ENCODE assay signal across 8 cellular contexts in genomic region chr4:2962099-2962455, GRCh38. TPM values are rescaled to one million over a fixed set of nuclear protein-coding genes. Genes with fewer than 3 reads are reported as not detected.
DNase-seq lines count a peak whose midpoint lies in the region; ATAC-seq and TF ChIP-seq lines count a peak whose summit lies in the region.

No MANE protein-coding gene starts in this region.

- H3K27me3 ChIP-seq in DOHH2 (ENCODE audit: control insufficient read depth, low read length) (no peaks in the 10 kb centered on the region), KMS-11 (ENCODE audit: insufficient read depth, low read depth) (no peaks in the 10 kb centered on the region), lower lobe of right lung (ENCODE audit: low read depth) (no peaks in the 10 kb centered on the region), suprapubic skin (no peaks in the 10 kb centered on the region)

- H4K20me1 ChIP-seq in DOHH2 (ENCODE audit: control insufficient read depth, insufficient read depth, low read depth, low read length), result peaks cover 22% of the 10 kb centered on the region
- no peaks in the 10 kb centered on the region for H4K20me1 ChIP-seq in KMS-11 (ENCODE audit: insufficient read depth)

- no peak for TF ChIP-seq EP300 in suprapubic skin (IDR thresholded peaks at IDR 0.05)

- H3K9me3 ChIP-seq in DOHH2 (ENCODE audit: control insufficient read depth, insufficient read depth, low read length) (no peaks in the 10 kb centered on the region), lower lobe of right lung (no peaks in the 10 kb centered on the region), suprapubic skin (no peaks in the 10 kb centered on the region)

- peaks cover 22% of the 10 kb centered on the region for H3K4me1 ChIP-seq in DOHH2 (ENCODE audit: control insufficient read depth, low read length)
- H3K4me1 ChIP-seq in KMS-11 (ENCODE audit: low read depth, poor library complexity, severe bottlenecking), result peaks cover 6% of the 10 kb centered on the region
- H3K4me1 ChIP-seq in lower lobe of right lung, result peaks cover 41% of the 10 kb centered on the region
- peaks cover 29% of the 10 kb centered on the region for H3K4me1 ChIP-seq in suprapubic skin

- intact Hi-C loops in lower lobe of right lung (cut with DNase I), result no loop called here

- H3K4me3 ChIP-seq in DOHH2 (ENCODE audit: low read length), result peak overlapping the region; percentile 91
- H3K4me3 ChIP-seq in KMS-11 (IDR thresholded peaks at IDR 0.05; ENCODE audit: insufficient read depth, low read depth, low read length), result no peak overlapping the region
- peak overlapping the region; percentile 72 for H3K4me3 ChIP-seq in lower lobe of right lung
- H3K4me3 ChIP-seq in suprapubic skin, result peak overlapping the region; percentile 66

- 20% methylated on average over 7 of the region's 7 CpGs for WGBS in suprapubic skin

- H3K4me2 ChIP-seq in DOHH2 (ENCODE audit: low read length), result peak overlapping the region; percentile 77
- peak overlapping the region; percentile 78 for H3K4me2 ChIP-seq in KMS-11

- peak overlapping the region; percentile 77; the same call in 1 of the 2 replicates for H3K9ac ChIP-seq in KMS-11

- H3F3A ChIP-seq in DOHH2 (ENCODE audit: control insufficient read depth, insufficient read depth), result peaks cover 16% of the 10 kb centered on the region

- H2AFZ ChIP-seq in KMS-11 (ENCODE audit: low read depth), result no peak overlapping the region

- H3K79me2 ChIP-seq in DOHH2 (ENCODE audit: control insufficient read depth, low read length) (peaks cover 64% of the 10 kb centered on the region), KMS-11 (ENCODE audit: insufficient read depth, low read depth) (peaks cover 50% of the 10 kb centered on the region)

- H3K27ac Mint-ChIP-seq in activated naive CD4-positive, alpha-beta T cell treated with anti-CD3 and anti-CD28 coated beads, Interleukin-2, amount 50 U/mL, for 72 hours, result peak overlapping the region; percentile 95

- no peak for TF ChIP-seq POLR2A in suprapubic skin (IDR thresholded peaks at IDR 0.05)

- no peaks in the 10 kb centered on the region for H3K9me3 Mint-ChIP-seq in activated naive CD4-positive, alpha-beta T cell treated with anti-CD3 and anti-CD28 coated beads, Interleukin-2, amount 50 U/mL, for 72 hours

- peak; percentile 39 to 61 for ATAC-seq in activated naive CD4-positive, alpha-beta T cell treated with anti-CD3 and anti-CD28 coated beads, Interleukin-2, amount 50 U/mL, for 72 hours
- ATAC-seq in lower lobe of right lung (no peak), esophagus mucosa (no peak)

- H3K27ac ChIP-seq in DOHH2 (ENCODE audit: low read depth, low read length) (peak overlapping the region; percentile 70), KMS-11 (peak overlapping the region; percentile 45; the same call in 1 of the 2 replicates), lower lobe of right lung (peak overlapping the region; percentile 85), suprapubic skin (no peak overlapping the region)

- DNase-seq in activated naive CD4-positive, alpha-beta T cell treated with anti-CD3 and anti-CD28 coated beads, Interleukin-2, amount 50 U/mL, for 72 hours (ENCODE audit: low spot score in 2 of 2), result peak in 1 of 2 donors; percentile 78
- no peak for DNase-seq in lower lobe of right lung
- no peak for DNase-seq in suprapubic skin (ENCODE audit: low spot score in 2 of 2)
- DNase-seq in mucosa of gallbladder (ENCODE audit: low spot score), result no peak
- DNase-seq in NCI-H1092 (lab: John Stamatoyannopoulos, UW), result no peak

- H3K9me2 ChIP-seq in DOHH2 (replicated peaks; ENCODE audit: control insufficient read depth, low read length), result no peaks in the 10 kb centered on the region

- TF ChIP-seq CTCF in DOHH2 (IDR thresholded peaks at IDR 0.05; ENCODE audit: low read depth, low read length, poor library complexity, severe bottlenecking) (peak; percentile 35), KMS-11 (conservative IDR thresholded peaks at IDR 0.05; ENCODE audit: low read depth, low read length) (no peak), lower lobe of right lung (IDR thresholded peaks at IDR 0.05) (no peak), suprapubic skin (IDR thresholded peaks at IDR 0.05) (no peak)

- H3K36me3 ChIP-seq in DOHH2 (ENCODE audit: control insufficient read depth, low read length) (peaks cover 52% of the 10 kb centered on the region), KMS-11 (ENCODE audit: insufficient read depth) (peaks cover 5% of the 10 kb centered on the region; the same call in 1 of the 2 replicates), lower lobe of right lung (peaks cover 15% of the 10 kb centered on the region), suprapubic skin (peaks cover 13% of the 10 kb centered on the region)

- H3K36me3 Mint-ChIP-seq in activated naive CD4-positive, alpha-beta T cell treated with anti-CD3 and anti-CD28 coated beads, Interleukin-2, amount 50 U/mL, for 72 hours, result peaks cover 27 to 29% of the 10 kb centered on the region in 2 donors

RNA-seq across cellular contexts. Expression of gene NOP14, which starts 1.1 kb away (rescaled TPM):
- 10 to 100 TPM; 62.9 to 77.1 TPM for total RNA-seq in activated naive CD4-positive, alpha-beta T cell treated with anti-CD3 and anti-CD28 coated beads, Interleukin-2, amount 50 U/mL, for 72 hours
- total RNA-seq in lower lobe of right lung (20.7 TPM), suprapubic skin (10 to 100 TPM; 23.4 to 30.8 (median 27.1) TPM), esophagus mucosa (28.7 TPM), mucosa of gallbladder (17.6 TPM)

RNA-seq across cellular contexts. Expression of gene GRK4, which starts 1.3 kb away (rescaled TPM):
- total RNA-seq in activated naive CD4-positive, alpha-beta T cell treated with anti-CD3 and anti-CD28 coated beads, Interleukin-2, amount 50 U/mL, for 72 hours, result 1 to 10 TPM; 2.9 to 7.2 TPM
- 7.1 TPM for total RNA-seq in lower lobe of right lung
- 1 to 10 TPM; 3.3 to 8.0 (median 4.6) TPM for total RNA-seq in suprapubic skin
- total RNA-seq in esophagus mucosa, result 2.0 TPM
- total RNA-seq in mucosa of gallbladder, result 7.3 TPM

Comparison
In these comparisons a context has a peak if more than half of its experiments do, and no peak if none do; other contexts are left out.
1. ATAC-seq: peak in activated naive CD4-positive, alpha-beta T cell treated with anti-CD3 and anti-CD28 coated beads, Interleukin-2, amount 50 U/mL, for 72 hours (2 of 2); none in lower lobe of right lung (0 of 2) and esophagus mucosa (single experiment).